Comparison of ENCODE assay signal across 9 cellular contexts in the genomic region with DNA sequence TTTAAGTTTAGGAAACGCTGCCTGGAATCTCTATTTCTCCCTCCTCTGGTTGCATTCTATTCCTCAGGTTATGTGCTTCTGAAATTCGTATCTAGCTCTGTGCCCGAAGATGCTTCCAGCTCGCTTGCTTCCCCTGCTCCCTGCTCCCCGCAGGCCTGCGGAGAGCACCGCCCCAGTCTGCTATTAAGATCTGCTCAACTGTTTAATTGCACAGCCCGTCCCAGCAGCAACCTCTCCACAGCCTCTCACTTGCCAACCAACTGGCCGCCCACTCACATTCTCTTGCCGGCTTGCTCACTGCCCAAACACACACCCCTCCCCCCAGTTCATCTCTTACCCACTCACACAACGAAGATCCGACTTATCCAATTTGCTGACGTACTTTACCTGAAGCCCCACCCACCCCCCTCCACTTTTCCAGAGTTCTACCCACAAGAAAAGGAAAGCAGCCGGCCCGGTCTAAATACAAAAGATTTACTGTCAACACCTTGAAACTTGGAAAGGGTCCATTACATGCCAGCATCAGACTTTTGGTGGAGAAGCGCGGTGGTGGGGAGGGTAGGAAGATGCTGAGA.
A peak's percentile ranks its signal among the peaks of the same experiment; 100 is the strongest.
DNase-seq lines count a peak whose midpoint lies in the region; ATAC-seq and TF ChIP-seq lines count a peak whose summit lies in the region.
"Had no signal": no experiment of that assay in that cellular context is flagged by ENCODE, and none has a peak within 500 bp of the region (broad histone marks: within the 10 kb centered on the region; RNA-seq: fewer than 3 reads in every experiment).

No MANE protein-coding gene starts in this region.

- peaks cover 0 to 74% (median 2%) of the 10 kb centered on the region in 9 donors for H3K36me3 ChIP-seq in heart right ventricle

- no peak for DNase-seq in T-helper 2 cell treated with Interferon-gamma antibody and Interleukin-4, amounts not matched to agents 5 μg/mL and 100 μg/mL, for 36 hours (ENCODE audit: low spot score)
- DNase-seq in T-helper 2 cell, result no peak
- DNase-seq in activated T-helper 2 cell treated with anti-CD3 and anti-CD28 coated beads, Interferon-gamma antibody, Interleukin-2, Interleukin-4, amounts not matched to agents 10 μg/mL and 5 μg/mL and 100 μg/mL, durations not matched to agents 14 hours and 24 hours and 36 hours (ENCODE audit: low spot score), result no peak
- DNase-seq in heart right ventricle, result peak; percentile 48 to 75
- peak; percentile 98 for DNase-seq in renal cortical epithelial cell (ENCODE audit: low read depth)

- WGBS in heart right ventricle, 2 donors, result 27 to 33% methylated on average over 17 of the region's 17 CpGs

- H3K9me3 Mint-ChIP-seq in T-helper 2 cell treated with Interferon-gamma antibody and Interleukin-4, amounts not matched to agents 5 μg/mL and 100 μg/mL, for 36 hours, result no peaks in the 10 kb centered on the region
- no peaks in the 10 kb centered on the region for H3K9me3 Mint-ChIP-seq in activated T-helper 2 cell treated with anti-CD3 and anti-CD28 coated beads, Interferon-gamma antibody, Interleukin-2, Interleukin-4, amounts not matched to agents 10 μg/mL and 5 μg/mL and 100 μg/mL, durations not matched to agents 14 hours and 24 hours and 36 hours

- peak overlapping the region in 9 of 10 donors; percentile 15 to 80 (median 66) for H3K27ac ChIP-seq in heart right ventricle
- H3K27ac ChIP-seq: BLaER1 had no signal

- intact Hi-C loops in activated T-helper 2 cell treated with anti-CD3 and anti-CD28 coated beads, Interferon-gamma antibody, Interleukin-2, Interleukin-4, amounts not matched to agents 10 μg/mL and 5 μg/mL and 100 μg/mL, durations not matched to agents 14 hours and 24 hours and 36 hours (cut with micrococcal nuclease), result no loop called here
- intact Hi-C loops in heart right ventricle (cut with DNase I), result loop anchor here in 1 of 10 donors (5.0 kb wide), 1 partner anchor 101 kb away; no protein-coding TSS in a partner anchor

- H3K4me1 ChIP-seq in heart right ventricle, result peaks cover 16 to 97% (median 70%) of the 10 kb centered on the region in 9 donors

- H3K27ac Mint-ChIP-seq in T-helper 2 cell treated with Interferon-gamma antibody and Interleukin-4, amounts not matched to agents 5 μg/mL and 100 μg/mL, for 36 hours, result peak overlapping the region; percentile 45
- peak overlapping the region; percentile 80 for H3K27ac Mint-ChIP-seq in activated T-helper 2 cell treated with anti-CD3 and anti-CD28 coated beads, Interferon-gamma antibody, Interleukin-2, Interleukin-4, amounts not matched to agents 10 μg/mL and 5 μg/mL and 100 μg/mL, durations not matched to agents 14 hours and 24 hours and 36 hours

- no peaks in the 10 kb centered on the region for H3K9me3 ChIP-seq in heart right ventricle
- H3K9me3 ChIP-seq: BLaER1 had no signal

- ATAC-seq in heart right ventricle (peak; percentile 53 to 79 (median 71)), GM21390 (IDR thresholded peaks at IDR 0.05; ENCODE audit: unreplicated experiment) (no peak), HG03159 (IDR thresholded peaks at IDR 0.05; ENCODE audit: unreplicated experiment) (no peak)
- no peak for ATAC-seq in activated CD4-positive, CD25-positive, alpha-beta regulatory T cell treated with anti-CD3 and anti-CD28 coated beads, Interleukin-2, amount 50 U/mL, for 24 hours

- no peaks in the 10 kb centered on the region for H3K27me3 ChIP-seq in heart right ventricle
- H3K27me3 ChIP-seq: BLaER1 had no signal

- H3K36me3 Mint-ChIP-seq in T-helper 2 cell treated with Interferon-gamma antibody and Interleukin-4, amounts not matched to agents 5 μg/mL and 100 μg/mL, for 36 hours (ENCODE audit: low read depth), result peaks cover 71% of the 10 kb centered on the region
- H3K36me3 Mint-ChIP-seq in activated T-helper 2 cell treated with anti-CD3 and anti-CD28 coated beads, Interferon-gamma antibody, Interleukin-2, Interleukin-4, amounts not matched to agents 10 μg/mL and 5 μg/mL and 100 μg/mL, durations not matched to agents 14 hours and 24 hours and 36 hours (ENCODE audit: low read depth), result peaks cover 93% of the 10 kb centered on the region

- H3K27me3 Mint-ChIP-seq in T-helper 2 cell treated with Interferon-gamma antibody and Interleukin-4, amounts not matched to agents 5 μg/mL and 100 μg/mL, for 36 hours (ENCODE audit: low read depth), result no peaks in the 10 kb centered on the region
- H3K27me3 Mint-ChIP-seq in activated T-helper 2 cell treated with anti-CD3 and anti-CD28 coated beads, Interferon-gamma antibody, Interleukin-2, Interleukin-4, amounts not matched to agents 10 μg/mL and 5 μg/mL and 100 μg/mL, durations not matched to agents 14 hours and 24 hours and 36 hours (ENCODE audit: low read depth), result no peaks in the 10 kb centered on the region

- H3K4me3 Mint-ChIP-seq in T-helper 2 cell treated with Interferon-gamma antibody and Interleukin-4, amounts not matched to agents 5 μg/mL and 100 μg/mL, for 36 hours, result no peak overlapping the region
- H3K4me3 Mint-ChIP-seq in activated T-helper 2 cell treated with anti-CD3 and anti-CD28 coated beads, Interferon-gamma antibody, Interleukin-2, Interleukin-4, amounts not matched to agents 10 μg/mL and 5 μg/mL and 100 μg/mL, durations not matched to agents 14 hours and 24 hours and 36 hours (ENCODE audit: low read depth), result no peak overlapping the region

- H3K4me3 ChIP-seq in heart right ventricle, result no peak overlapping the region
- H3K4me3 ChIP-seq: BLaER1 had no signal

- peaks cover 59% of the 10 kb centered on the region for H3K4me1 Mint-ChIP-seq in T-helper 2 cell treated with Interferon-gamma antibody and Interleukin-4, amounts not matched to agents 5 μg/mL and 100 μg/mL, for 36 hours (ENCODE audit: low read depth)
- peaks cover 68% of the 10 kb centered on the region for H3K4me1 Mint-ChIP-seq in activated T-helper 2 cell treated with anti-CD3 and anti-CD28 coated beads, Interferon-gamma antibody, Interleukin-2, Interleukin-4, amounts not matched to agents 10 μg/mL and 5 μg/mL and 100 μg/mL, durations not matched to agents 14 hours and 24 hours and 36 hours (ENCODE audit: low read depth)

- TF ChIP-seq CTCF in heart right ventricle (IDR thresholded peaks at IDR 0.05), result no peak

Comparison
In these comparisons a context has a peak if more than half of its experiments do, and no peak if none do; other contexts are left out.
1. DNase-seq: peak in heart right ventricle (2 of 2) and renal cortical epithelial cell (single experiment); none in T-helper 2 cell treated with Interferon-gamma antibody and Interleukin-4, amounts not matched to agents 5 μg/mL and 100 μg/mL, for 36 hours (single experiment), T-helper 2 cell (0 of 5) and activated T-helper 2 cell treated with anti-CD3 and anti-CD28 coated beads, Interferon-gamma antibody, Interleukin-2, Interleukin-4, amounts not matched to agents 10 μg/mL and 5 μg/mL and 100 μg/mL, durations not matched to agents 14 hours and 24 hours and 36 hours (single experiment).
2. ATAC-seq: peak in heart right ventricle (8 of 8); none in activated CD4-positive, CD25-positive, alpha-beta regulatory T cell treated with anti-CD3 and anti-CD28 coated beads, Interleukin-2, amount 50 U/mL, for 24 hours (0 of 2), GM21390 (single experiment) and HG03159 (single experiment).